9 cellular contexts compared by ENCODE assay signal in the genomic region with DNA sequence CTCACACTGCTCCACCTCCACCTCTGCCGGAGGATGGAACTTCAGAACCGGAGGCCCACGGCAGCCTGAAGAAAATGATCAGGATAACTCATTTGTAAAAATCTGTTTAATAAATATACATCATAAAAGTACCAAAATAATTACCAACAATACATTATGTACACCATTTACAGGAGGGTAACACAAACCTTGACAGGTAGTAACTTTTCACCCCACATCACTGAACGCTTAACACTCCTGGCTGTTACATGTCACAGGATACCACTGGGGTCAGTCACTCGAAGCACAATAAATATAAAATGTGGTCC. TPM values are rescaled to one million over a fixed set of nuclear protein-coding genes. Genes with fewer than 3 reads are reported as not detected.
A peak's percentile ranks its signal among the peaks of the same experiment; 100 is the strongest.
DNase-seq lines count a peak whose midpoint lies in the region; ATAC-seq and TF ChIP-seq lines count a peak whose summit lies in the region.
"Had no signal": no experiment of that assay in that cellular context is flagged by ENCODE, and none has a peak within 500 bp of the region (broad histone marks: within the 10 kb centered on the region; RNA-seq: fewer than 3 reads in every experiment).

No MANE protein-coding gene starts in this region.

- H3K4me3 ChIP-seq in kidney epithelial cell (ENCODE audit: low read depth, low read length) (peak overlapping the region; percentile 8), mucosa of descending colon (no peak overlapping the region)

- peaks cover 6% of the 10 kb centered on the region for H3K27me3 Mint-ChIP-seq in HFFc6 (ENCODE audit: insufficient read depth)
- peaks cover 12% of the 10 kb centered on the region for H3K27me3 Mint-ChIP-seq in activated naive CD8-positive, alpha-beta T cell treated with anti-CD3 and anti-CD28 coated beads for 36 hours
- no peaks in the 10 kb centered on the region for H3K27me3 Mint-ChIP-seq in stimulated activated naive B cell treated with anti-CD40 and anti-IgM and Interleukin-4, amounts not matched to agents 10 μg/mL and 1 μg/mL and 100 μg/mL, for 72 hours

- H3K9me3 ChIP-seq in mucosa of descending colon = no peaks in the 10 kb centered on the region

- intact Hi-C loops in mucosa of descending colon (cut with DNase I, micrococcal nuclease) = loop anchor here (5.0 to 10.0 kb wide), 4 partner anchors 59 to 117 kb away; partner anchors contain the start of gene PSMA6 (in 1 of the 2)

- peaks cover 66% of the 10 kb centered on the region for H3K4me1 Mint-ChIP-seq in HFFc6 (ENCODE audit: low read depth)
- peaks cover 57% of the 10 kb centered on the region for H3K4me1 Mint-ChIP-seq in activated naive CD8-positive, alpha-beta T cell treated with anti-CD3 and anti-CD28 coated beads for 36 hours
- H3K4me1 Mint-ChIP-seq in stimulated activated naive B cell treated with anti-CD40 and anti-IgM and Interleukin-4, amounts not matched to agents 10 μg/mL and 1 μg/mL and 100 μg/mL, for 72 hours = peaks cover 47 to 90% of the 10 kb centered on the region in 2 donors

- H3K36me3 ChIP-seq in kidney epithelial cell (ENCODE audit: control insufficient read depth, insufficient read depth, low read length) = peaks cover 3% of the 10 kb centered on the region
- H3K36me3 ChIP-seq in mucosa of descending colon (ENCODE audit: low read depth) = peaks cover 6% of the 10 kb centered on the region

- peaks cover 33% of the 10 kb centered on the region for H3K36me3 Mint-ChIP-seq in HFFc6 (ENCODE audit: low read depth)
- H3K36me3 Mint-ChIP-seq in activated naive CD8-positive, alpha-beta T cell treated with anti-CD3 and anti-CD28 coated beads for 36 hours = peaks cover 53% of the 10 kb centered on the region
- H3K36me3 Mint-ChIP-seq in stimulated activated naive B cell treated with anti-CD40 and anti-IgM and Interleukin-4, amounts not matched to agents 10 μg/mL and 1 μg/mL and 100 μg/mL, for 72 hours = peaks cover 41 to 54% of the 10 kb centered on the region in 2 donors

- H3K27me3 ChIP-seq in kidney epithelial cell (ENCODE audit: control insufficient read depth, insufficient read depth, low read length) = no peaks in the 10 kb centered on the region

- no peak for ATAC-seq in stimulated activated naive B cell treated with anti-CD40 and anti-IgM and Interleukin-4, amounts not matched to agents 10 μg/mL and 1 μg/mL and 100 μg/mL, for 72 hours (replicated peaks)
- ATAC-seq in HG02610 (IDR thresholded peaks at IDR 0.05; ENCODE audit: unreplicated experiment) (no peak), mucosa of descending colon (no peak)

- no peak for DNase-seq in HFFc6
- no peak for DNase-seq in activated naive CD8-positive, alpha-beta T cell treated with anti-CD3 and anti-CD28 coated beads for 36 hours
- DNase-seq in kidney epithelial cell (ENCODE audit: low read depth) = no peak
- DNase-seq in stimulated activated naive B cell treated with anti-CD40 and anti-IgM and Interleukin-4, amounts not matched to agents 10 μg/mL and 1 μg/mL and 100 μg/mL, for 72 hours = no peak
- no peak for DNase-seq in NCI-H1694 treated with DMSO at 0.1 percent for 48 hours (lab: John Stamatoyannopoulos, UW)
- no peak for DNase-seq in mucosa of descending colon
- DNase-seq in stimulated activated CD4-positive, alpha-beta T cell treated with anti-CD3 and anti-CD28 coated beads, Interleukin-2, amount 100 ng/mL, for 48 hours = no peak
- DNase-seq: NCI-H774 had no signal

- no peak overlapping the region for H3K27ac Mint-ChIP-seq in HFFc6
- peak overlapping the region; percentile 99 for H3K27ac Mint-ChIP-seq in activated naive CD8-positive, alpha-beta T cell treated with anti-CD3 and anti-CD28 coated beads for 36 hours
- H3K27ac Mint-ChIP-seq in stimulated activated naive B cell treated with anti-CD40 and anti-IgM and Interleukin-4, amounts not matched to agents 10 μg/mL and 1 μg/mL and 100 μg/mL, for 72 hours = peak overlapping the region; percentile 62

- H3K9me3 Mint-ChIP-seq in HFFc6 = no peaks in the 10 kb centered on the region
- H3K9me3 Mint-ChIP-seq in activated naive CD8-positive, alpha-beta T cell treated with anti-CD3 and anti-CD28 coated beads for 36 hours = no peaks in the 10 kb centered on the region
- H3K9me3 Mint-ChIP-seq in stimulated activated naive B cell treated with anti-CD40 and anti-IgM and Interleukin-4, amounts not matched to agents 10 μg/mL and 1 μg/mL and 100 μg/mL, for 72 hours = no peaks in the 10 kb centered on the region

- H3K4me3 Mint-ChIP-seq in HFFc6 = peak overlapping the region; percentile 93; the same call in 1 of the 2 replicates
- peak overlapping the region; percentile 98 for H3K4me3 Mint-ChIP-seq in activated naive CD8-positive, alpha-beta T cell treated with anti-CD3 and anti-CD28 coated beads for 36 hours
- peak overlapping the region; percentile 96 to 100 for H3K4me3 Mint-ChIP-seq in stimulated activated naive B cell treated with anti-CD40 and anti-IgM and Interleukin-4, amounts not matched to agents 10 μg/mL and 1 μg/mL and 100 μg/mL, for 72 hours

- TF ChIP-seq CTCF in HFFc6 (IDR thresholded peaks at IDR 0.05) (no peak), kidney epithelial cell (IDR thresholded peaks at IDR 0.05; ENCODE audit: insufficient read depth, low read length, poor library complexity, severe bottlenecking) (no peak), mucosa of descending colon (IDR thresholded peaks at IDR 0.05) (no peak)

- H3K4me1 ChIP-seq in mucosa of descending colon (ENCODE audit: low read depth) = peaks cover 35% of the 10 kb centered on the region

RNA-seq across cellular contexts. Expression of gene NFKBIA, which starts 3.2 kb away (rescaled TPM):
- 10 to 100 TPM; 27.6 to 52.1 (median 48.3) TPM for total RNA-seq in HFFc6 (2021; fragmentation: NEBNext Ultra II Directional; extraction: Animal tissue kit (Norgen Biotek cat#: 25700))
- 100 to 1,000 TPM; 395 to 400 TPM for total RNA-seq in activated naive CD8-positive, alpha-beta T cell treated with anti-CD3 and anti-CD28 coated beads for 36 hours
- total RNA-seq in kidney epithelial cell (196 and 240 TPM in 2 replicates), mucosa of descending colon (100 to 1,000 TPM; 134 to 180 (median 153) TPM)
